Comparison of ENCODE assay signal across 11 cellular contexts in the genomic region with DNA sequence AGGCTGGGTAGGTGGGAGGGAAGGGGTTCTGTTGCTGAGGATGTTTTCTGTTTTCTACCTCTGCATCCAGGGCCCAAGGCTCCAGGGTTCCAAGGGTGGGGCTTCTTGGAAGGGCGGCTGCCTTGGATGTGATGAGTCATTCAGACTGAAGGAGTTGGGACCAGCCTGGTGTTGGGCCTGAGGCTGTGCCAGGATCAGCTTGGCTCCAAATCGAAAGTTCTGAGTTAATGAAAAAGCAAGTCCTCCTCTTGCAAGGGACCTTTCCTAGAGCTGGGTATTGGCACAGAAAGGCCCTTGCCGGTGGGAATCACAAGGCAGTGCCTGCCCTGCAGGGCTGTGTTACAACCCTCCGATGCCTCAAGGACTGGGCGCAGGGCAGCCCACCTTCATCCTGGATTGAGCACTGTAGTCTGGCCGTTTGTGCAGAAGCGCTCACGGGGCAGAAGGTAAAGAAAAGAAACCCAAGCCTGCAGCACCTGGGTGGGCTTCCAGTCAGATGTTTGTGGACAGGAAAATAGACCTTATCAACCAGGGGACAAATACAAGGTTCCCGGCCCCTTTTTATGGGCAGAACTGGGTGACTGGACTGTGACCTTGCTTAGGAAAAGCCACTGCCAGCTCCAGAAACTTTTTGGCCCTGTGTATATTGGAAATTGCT. TPM values are rescaled to one million over a fixed set of nuclear protein-coding genes. Genes with fewer than 3 reads are reported as not detected.
A peak's percentile ranks its signal among the peaks of the same experiment; 100 is the strongest.
DNase-seq lines count a peak whose midpoint lies in the region; ATAC-seq and TF ChIP-seq lines count a peak whose summit lies in the region.
"Had no signal": no experiment of that assay in that cellular context is flagged by ENCODE, and none has a peak within 500 bp of the region (broad histone marks: within the 10 kb centered on the region; RNA-seq: fewer than 3 reads in every experiment).

No MANE protein-coding gene starts in this region.

- H3K4me1 ChIP-seq in MM.1S (ENCODE audit: low read length) (peaks cover 36% of the 10 kb centered on the region), duodenal mucosa (ENCODE audit: control insufficient read depth in 1 of 2, insufficient read depth in 2 of 2, low read length in 2 of 2) (peaks cover 40 to 53% of the 10 kb centered on the region in 2 donors)
- H3K4me1 ChIP-seq: BE2C had no signal

- no peaks in the 10 kb centered on the region for H3K9me2 ChIP-seq in MM.1S (replicated peaks; ENCODE audit: insufficient read depth, low read length)

- H3F3A ChIP-seq in MM.1S (ENCODE audit: insufficient read depth, low read length): peaks cover 19% of the 10 kb centered on the region

- no peak for TF ChIP-seq CTCF in MM.1S (IDR thresholded peaks at IDR 0.05; ENCODE audit: low read length)

- H3K9ac ChIP-seq in MM.1S (ENCODE audit: low read length) (peak overlapping the region; percentile 50), duodenal mucosa (ENCODE audit: low read depth in 1 of 2, low read length in 2 of 2) (peak overlapping the region; percentile 4 to 35)
- H3K9ac ChIP-seq: KMS-11 had no signal

- DNase-seq in 8988T (peak; percentile 80), MM.1S (no peak), mucosa of gallbladder (ENCODE audit: low spot score) (peak; percentile 87), ecto neural progenitor cell (ENCODE audit: low spot score) (no peak), NCI-H187 (lab: John Stamatoyannopoulos, UW) (no peak)
- no peak for DNase-seq in T-helper 2 cell treated with Interferon-gamma antibody and Interleukin-4, amounts not matched to agents 5 μg/mL and 100 μg/mL, for 36 hours (ENCODE audit: low spot score)
- DNase-seq: BE2C had no signal

- no peaks in the 10 kb centered on the region for H3K9me3 ChIP-seq in MM.1S (replicated peaks; ENCODE audit: insufficient read depth, low read length)
- no peaks in the 10 kb centered on the region for H3K9me3 ChIP-seq in duodenal mucosa (ENCODE audit: control insufficient read depth in 1 of 2, low read length in 2 of 2)
- H3K9me3 ChIP-seq: BE2C had no signal

- H3K36me3 ChIP-seq in MM.1S (replicated peaks; ENCODE audit: insufficient read depth, low read length): peaks cover 4% of the 10 kb centered on the region
- H3K36me3 ChIP-seq in duodenal mucosa (ENCODE audit: control insufficient read depth in 1 of 2, insufficient read depth in 2 of 2, low read length in 2 of 2): peaks cover 0 to 2% of the 10 kb centered on the region in 2 donors
- H3K36me3 ChIP-seq: BE2C had no signal

- ATAC-seq in HG03280 (IDR thresholded peaks at IDR 0.05; ENCODE audit: unreplicated experiment): no peak

- peak overlapping the region; percentile 23; the same call in 1 of the 2 replicates for H3K4me3 ChIP-seq in MM.1S (ENCODE audit: low read length)
- peak overlapping the region; percentile 23 to 49 for H3K4me3 ChIP-seq in duodenal mucosa (ENCODE audit: low read depth in 1 of 2, low read length in 2 of 2)

- no peak overlapping the region for H3K4me3 Mint-ChIP-seq in T-helper 2 cell treated with Interferon-gamma antibody and Interleukin-4, amounts not matched to agents 5 μg/mL and 100 μg/mL, for 36 hours
- H3K4me3 Mint-ChIP-seq: stimulated activated naive CD8-positive, alpha-beta T cell treated with anti-CD3 and anti-CD28 coated beads, Interleukin-15, Interleukin-2, amounts not matched to agents 100 ng/mL and 50 ng/mL, for 24 hours had no signal

- H3K4me1 Mint-ChIP-seq in T-helper 2 cell treated with Interferon-gamma antibody and Interleukin-4, amounts not matched to agents 5 μg/mL and 100 μg/mL, for 36 hours (ENCODE audit: low read depth): peaks cover 14% of the 10 kb centered on the region

- H3K27me3 ChIP-seq in MM.1S (replicated peaks; ENCODE audit: insufficient read depth, low read length): no peaks in the 10 kb centered on the region
- no peaks in the 10 kb centered on the region for H3K27me3 ChIP-seq in duodenal mucosa (ENCODE audit: control insufficient read depth in 1 of 2, insufficient read depth in 2 of 2, low read length in 2 of 2)
- H3K27me3 ChIP-seq: BE2C had no signal

- no peak overlapping the region for H3K27ac Mint-ChIP-seq in T-helper 2 cell treated with Interferon-gamma antibody and Interleukin-4, amounts not matched to agents 5 μg/mL and 100 μg/mL, for 36 hours
- H3K27ac Mint-ChIP-seq: stimulated activated naive CD8-positive, alpha-beta T cell treated with anti-CD3 and anti-CD28 coated beads, Interleukin-15, Interleukin-2, amounts not matched to agents 100 ng/mL and 50 ng/mL, for 24 hours had no signal

- no peaks in the 10 kb centered on the region for H4K20me1 ChIP-seq in MM.1S (ENCODE audit: insufficient read depth, low read length)

- H3K9me3 Mint-ChIP-seq in T-helper 2 cell treated with Interferon-gamma antibody and Interleukin-4, amounts not matched to agents 5 μg/mL and 100 μg/mL, for 36 hours: no peaks in the 10 kb centered on the region
- H3K9me3 Mint-ChIP-seq: stimulated activated naive CD8-positive, alpha-beta T cell treated with anti-CD3 and anti-CD28 coated beads, Interleukin-15, Interleukin-2, amounts not matched to agents 100 ng/mL and 50 ng/mL, for 24 hours had no signal

- H3K36me3 Mint-ChIP-seq in T-helper 2 cell treated with Interferon-gamma antibody and Interleukin-4, amounts not matched to agents 5 μg/mL and 100 μg/mL, for 36 hours (ENCODE audit: low read depth): peaks cover 30% of the 10 kb centered on the region

- H3K79me2 ChIP-seq in MM.1S (ENCODE audit: low read length): peaks cover 97% of the 10 kb centered on the region

- H3K27ac ChIP-seq in MM.1S (ENCODE audit: low read length): peak overlapping the region; percentile 87
- peak overlapping the region; percentile 69 for H3K27ac ChIP-seq in duodenal mucosa (ENCODE audit: low read depth, low read length)
- H3K27ac ChIP-seq: KMS-11 had no signal

- H3K4me2 ChIP-seq in MM.1S (ENCODE audit: low read depth, low read length): peak overlapping the region; percentile 84
- H3K4me2 ChIP-seq: KMS-11 had no signal

- no peak overlapping the region for H2AFZ ChIP-seq in MM.1S (ENCODE audit: low read length)

- H3K27me3 Mint-ChIP-seq in T-helper 2 cell treated with Interferon-gamma antibody and Interleukin-4, amounts not matched to agents 5 μg/mL and 100 μg/mL, for 36 hours (ENCODE audit: low read depth): no peaks in the 10 kb centered on the region
- H3K27me3 Mint-ChIP-seq: stimulated activated naive CD8-positive, alpha-beta T cell treated with anti-CD3 and anti-CD28 coated beads, Interleukin-15, Interleukin-2, amounts not matched to agents 100 ng/mL and 50 ng/mL, for 24 hours had no signal

RNA-seq across cellular contexts. Expression of a gene that starts 27.1 kb away (rescaled TPM):
- total RNA-seq in mucosa of gallbladder: 29.3 TPM

RNA-seq across cellular contexts. Expression of a gene that starts 52.5 kb away (rescaled TPM):
- total RNA-seq in mucosa of gallbladder: 78.9 TPM

Comparison
In these comparisons a context has a peak if more than half of its experiments do, and no peak if none do; other contexts are left out.
1. DNase-seq: peak in 8988T (single experiment) and mucosa of gallbladder (single experiment); none in MM.1S (single experiment), T-helper 2 cell treated with Interferon-gamma antibody and Interleukin-4, amounts not matched to agents 5 μg/mL and 100 μg/mL, for 36 hours (single experiment), ecto neural progenitor cell (single experiment) and NCI-H187 (0 of 2).